Comparison of ENCODE assay signal across 9 cellular contexts in the genomic region with DNA sequence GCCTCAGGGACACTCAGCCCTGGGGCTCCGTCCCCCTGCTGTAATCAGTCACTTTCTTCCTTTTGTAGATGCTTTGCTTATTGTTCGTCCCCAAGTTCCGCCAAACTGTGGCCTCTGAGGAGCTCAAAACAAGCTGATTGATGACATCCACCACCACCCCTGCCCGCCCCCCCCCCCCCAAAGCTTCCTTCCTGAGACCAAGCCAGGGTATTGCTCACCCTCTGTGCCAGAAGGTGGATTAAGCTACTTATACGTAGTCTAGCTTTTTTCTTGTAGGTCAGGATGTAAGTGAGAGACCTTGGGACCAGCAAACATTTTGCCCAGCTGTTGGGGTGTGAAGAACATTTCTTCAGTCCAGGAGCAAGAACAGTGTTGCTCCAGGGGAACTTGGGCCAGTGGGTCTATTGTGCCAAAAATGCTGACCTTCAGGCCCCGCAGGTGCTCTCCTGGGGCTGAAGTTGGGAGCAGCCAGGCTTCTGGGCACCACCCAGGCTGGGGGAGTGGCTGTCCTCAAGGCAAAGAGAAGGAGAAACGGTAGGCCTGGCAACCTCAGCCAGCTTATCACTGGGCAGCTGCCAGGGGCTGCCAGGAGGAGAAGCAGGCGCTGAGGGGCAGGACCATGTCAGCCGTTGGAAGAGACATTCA. TPM values are rescaled to one million over a fixed set of nuclear protein-coding genes. Genes with fewer than 3 reads are reported as not detected.
A peak's percentile ranks its signal among the peaks of the same experiment; 100 is the strongest.
DNase-seq lines count a peak whose midpoint lies in the region; FAIRE-seq and TF ChIP-seq lines count a peak whose summit lies in the region.
"Had no signal": no experiment of that assay in that cellular context is flagged by ENCODE, and none has a peak within 500 bp of the region (broad histone marks: within the 10 kb centered on the region; RNA-seq: fewer than 3 reads in every experiment).

No MANE protein-coding gene starts in this region.

- peak overlapping the region; percentile 92 for H3K27ac ChIP-seq in layer of hippocampus (ENCODE audit: low read depth, low read length)
- peak overlapping the region; percentile 22 to 85 for H3K27ac ChIP-seq in small intestine (ENCODE audit: low read depth in 1 of 2, low read length in 1 of 2)
- H3K27ac ChIP-seq: HL-60 had no signal

- intact Hi-C loops in Calu3 (cut with micrococcal nuclease; ENCODE audit: unreplicated experiment), result no loop called here

- peaks cover 18 to 33% (median 22%) of the 10 kb centered on the region in 5 experiments for H3K9me3 Mint-ChIP-seq in brain
- H3K9me3 Mint-ChIP-seq in Calu3 (ENCODE audit: low read depth, unreplicated experiment), result peaks cover 9% of the 10 kb centered on the region

- H3K27ac Mint-ChIP-seq in brain (peak overlapping the region; percentile 80 to 98 (median 89)), Calu3 (ENCODE audit: unreplicated experiment) (no peak overlapping the region)

- no peak overlapping the region for H3K4me3 ChIP-seq in small intestine (ENCODE audit: low read depth in 1 of 2, low read length in 2 of 2)

- no peaks in the 10 kb centered on the region for H3K27me3 Mint-ChIP-seq in brain
- peaks cover 69% of the 10 kb centered on the region for H3K27me3 Mint-ChIP-seq in Calu3 (ENCODE audit: unreplicated experiment)

- no TSS peak for BruUV-seq in Calu3 (replicated peaks; lab: Mats Ljungman, UMichigan)

- TF ChIP-seq CTCF in brain (conservative IDR thresholded peaks at IDR 0.05) (no peak), Calu3 (IDR thresholded peaks at IDR 0.05; ENCODE audit: unreplicated experiment) (no peak)

- WGBS in small intestine, 3 donors, result 36 to 41% (median 40%) methylated on average over 8 to 9 of the region's 9 CpGs

- H3K36me3 Mint-ChIP-seq in brain (peaks cover 42% of the 10 kb centered on the region), Calu3 (ENCODE audit: insufficient read depth, unreplicated experiment) (no peaks in the 10 kb centered on the region)

- CTCF ChIA-PET in Calu3 (lab: Charles Lee), result interaction anchor here (0.7 kb wide), 1 partner anchor 1130 kb away, joined by 3 read pairs; no protein-coding TSS in a partner anchor

- H3K36me3 ChIP-seq in small intestine (ENCODE audit: control insufficient read depth in 2 of 2, insufficient read depth in 2 of 2, low read length in 2 of 2), result peaks cover 2 to 4% of the 10 kb centered on the region in 2 donors

- peak; percentile 72 for DNase-seq in LHCN-M2 (ENCODE audit: low read depth)
- DNase-seq in small intestine, result peak; percentile 45
- DNase-seq in inferior parietal cortex (ENCODE audit: extremely low spot score), result no peak
- no peak for DNase-seq in NCI-H1930 (lab: John Stamatoyannopoulos, UW)
- no peak for DNase-seq in OCI-M1 (lab: John Stamatoyannopoulos, UW)
- no peak for DNase-seq in Calu3

- H3K27me3 ChIP-seq in layer of hippocampus (ENCODE audit: control insufficient read depth, insufficient read depth, low read length), result no peaks in the 10 kb centered on the region
- no peaks in the 10 kb centered on the region for H3K27me3 ChIP-seq in small intestine (ENCODE audit: control insufficient read depth in 2 of 2, insufficient read depth in 2 of 2, low read length in 2 of 2)

- no peak overlapping the region for H3K4me3 Mint-ChIP-seq in brain
- H3K4me3 Mint-ChIP-seq in Calu3 (ENCODE audit: low read depth, unreplicated experiment), result no peak overlapping the region

- H3K9me3 ChIP-seq in small intestine (ENCODE audit: control insufficient read depth, low read depth), result no peaks in the 10 kb centered on the region

- peaks cover 0 to 5% of the 10 kb centered on the region in 2 donors for H3K4me1 ChIP-seq in small intestine (ENCODE audit: control insufficient read depth in 2 of 2, insufficient read depth in 1 of 2, low read depth in 1 of 2, low read length in 1 of 2)

- peaks cover 40% of the 10 kb centered on the region for H3K4me1 Mint-ChIP-seq in brain
- H3K4me1 Mint-ChIP-seq in Calu3 (ENCODE audit: low read depth, unreplicated experiment), result no peaks in the 10 kb centered on the region

- FAIRE-seq in small intestine (lab: Jason Lieb, UNC), result no peak

RNA-seq across cellular contexts. Expression of a gene that starts 17.9 kb away (rescaled TPM):
- total RNA-seq in LHCN-M2 (2014; rRNA removed), result 12.3 and 14.6 TPM in 2 replicates
- polyA plus RNA-seq in LHCN-M2 (2012), result 6.9 TPM
- polyA plus RNA-seq in brain (ENCODE audit: insufficient read depth, low read depth, low replicate concordance), result 40.1 TPM
- 10 to 100 TPM in 1 of 3 donors, 1 to 10 TPM in 2; 2.7 to 17.8 (median 4.1) TPM for polyA plus RNA-seq in small intestine
- 2.0 and 2.8 TPM in 2 replicates for total RNA-seq in Calu3 (2022)

Comparison
In these comparisons a context has a peak if more than half of its experiments do, and no peak if none do; other contexts are left out.
1. DNase-seq: peak in LHCN-M2 (single experiment) and small intestine (single experiment); none in inferior parietal cortex (single experiment), NCI-H1930 (0 of 2), OCI-M1 (single experiment) and Calu3 (single experiment).